ENCODE assay signal across 8 cellular contexts in the genomic region with DNA sequence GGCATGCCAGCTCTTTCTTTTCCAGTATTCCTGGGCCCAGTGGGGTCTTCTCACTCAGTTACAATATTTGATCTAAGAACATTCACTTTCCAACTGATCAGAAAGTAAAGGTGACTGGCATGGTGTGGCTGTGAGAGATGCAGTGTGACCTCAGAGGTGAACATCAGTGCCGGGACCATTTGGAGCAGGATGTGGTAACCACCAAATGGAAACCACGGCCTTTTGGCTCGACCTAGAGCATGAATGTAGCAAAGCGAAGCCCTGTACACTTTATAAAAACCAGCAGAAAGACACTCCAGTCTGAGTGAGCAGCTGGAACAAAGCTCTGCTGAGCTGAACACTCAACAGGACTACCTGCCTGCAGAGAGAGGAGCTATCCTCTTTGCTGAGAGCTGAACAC. TPM values are rescaled to one million over a fixed set of nuclear protein-coding genes. Genes with fewer than 3 reads are reported as not detected.
DNase-seq lines count a peak whose midpoint lies in the region; ATAC-seq lines count a peak whose summit lies in the region.
"Not testable (repeated sequence)": the region's sequence is repeated elsewhere in the genome, so short reads cannot be mapped to it uniquely, and the experiment has no call there.

No MANE protein-coding gene starts in this region.

- POLR2A ChIA-PET in CD8-positive, alpha-beta memory T cell (lab: Charles Lee): interaction anchor here (0.6 to 1.2 kb wide), 2 partner anchors 64 to 108 kb away, joined by 3 read pairs; no protein-coding TSS in a partner anchor

- H3K4me3 Mint-ChIP-seq in CD8-positive, alpha-beta memory T cell: peak overlapping the region; percentile 51 to 82 (median 72)
- H3K4me3 Mint-ChIP-seq in stimulated activated naive CD8-positive, alpha-beta T cell treated with anti-CD3 and anti-CD28 coated beads, Interleukin-15, Interleukin-2, amounts not matched to agents 100 ng/mL and 50 ng/mL, for 24 hours: peak overlapping the region; percentile 49

- not testable (repeated sequence) for H3K27me3 ChIP-seq in CD8-positive, alpha-beta memory T cell (ENCODE audit: insufficient read depth, low read length, poor library complexity, severe bottlenecking)

- H3K9me3 ChIP-seq in CD8-positive, alpha-beta memory T cell (ENCODE audit: low read length): not testable (repeated sequence)

- H3K9me3 Mint-ChIP-seq in CD8-positive, alpha-beta memory T cell; activated naive CD4-positive, alpha-beta T cell treated with anti-CD3 and anti-CD28 coated beads, Interleukin-2, amount 50 U/mL, for 72 hours; stimulated activated naive CD8-positive, alpha-beta T cell treated with anti-CD3 and anti-CD28 coated beads, Interleukin-15, Interleukin-2, amounts not matched to agents 100 ng/mL and 50 ng/mL, for 24 hours: not testable (repeated sequence)

- not testable (repeated sequence) for H3K36me3 ChIP-seq in CD8-positive, alpha-beta memory T cell (ENCODE audit: insufficient read depth, low read length)

- H3K27me3 Mint-ChIP-seq in CD8-positive, alpha-beta memory T cell; stimulated activated naive CD8-positive, alpha-beta T cell treated with anti-CD3 and anti-CD28 coated beads, Interleukin-15, Interleukin-2, amounts not matched to agents 100 ng/mL and 50 ng/mL, for 24 hours: not testable (repeated sequence)

- not testable (repeated sequence) for H3K27ac ChIP-seq in CD8-positive, alpha-beta memory T cell (ENCODE audit: low read depth, low read length)

- not testable (repeated sequence) for H3K4me3 ChIP-seq in CD8-positive, alpha-beta memory T cell (ENCODE audit: low read length)

- peak in 3 of 5 donors; percentile 35 to 70 (median 64) for DNase-seq in CD8-positive, alpha-beta memory T cell
- DNase-seq in RPMI7951 (ENCODE audit: low read depth) (peak; percentile 50), glomerular visceral epithelial cell (ENCODE audit: extremely low spot score) (peak; percentile 42)
- DNase-seq in activated CD4-positive, alpha-beta T cell treated with anti-CD3 and anti-CD28 coated beads for 48 hours: peak; percentile 65
- peak; percentile 48 to 61 for DNase-seq in activated T-cell treated with anti-CD3 and anti-CD28 coated beads, Interleukin-2, amount 50 U/mL, for 48 hours
- DNase-seq in activated naive CD4-positive, alpha-beta T cell treated with anti-CD3 and anti-CD28 coated beads, Interleukin-2, amount 50 U/mL, for 72 hours (ENCODE audit: low spot score in 2 of 2): peak in 1 of 2 donors; percentile 37
- peak; percentile 58 for DNase-seq in stimulated activated CD4-positive, alpha-beta T cell treated with anti-CD3 and anti-CD28 coated beads, Interleukin-1b, Interleukin-23, amount 100 ng/mL, for 48 hours

- peaks cover 45% of the 10 kb centered on the region for H3K4me1 ChIP-seq in CD8-positive, alpha-beta memory T cell (ENCODE audit: insufficient read depth, low read length)

- ATAC-seq in activated naive CD4-positive, alpha-beta T cell treated with anti-CD3 and anti-CD28 coated beads, Interleukin-2, amount 50 U/mL, for 72 hours: peak; percentile 23 to 61

- CTCF ChIA-PET in CD8-positive, alpha-beta memory T cell (lab: Charles Lee): interaction anchor here (1.0 to 2.5 kb wide), 5 partner anchors 19 to 106 kb away, joined by 3 to 12 read pairs (median 4); partner anchors contain the start of gene MAPKBP1

- peaks cover 4 to 54% (median 4%) of the 10 kb centered on the region in 3 donors for H3K36me3 Mint-ChIP-seq in CD8-positive, alpha-beta memory T cell
- not testable (repeated sequence) for H3K36me3 Mint-ChIP-seq in activated naive CD4-positive, alpha-beta T cell treated with anti-CD3 and anti-CD28 coated beads, Interleukin-2, amount 50 U/mL, for 72 hours; stimulated activated naive CD8-positive, alpha-beta T cell treated with anti-CD3 and anti-CD28 coated beads, Interleukin-15, Interleukin-2, amounts not matched to agents 100 ng/mL and 50 ng/mL, for 24 hours (ENCODE audit: low read depth)

- peak overlapping the region; percentile 45 to 90 (median 76) for H3K27ac Mint-ChIP-seq in CD8-positive, alpha-beta memory T cell
- peak overlapping the region; percentile 24 to 32 for H3K27ac Mint-ChIP-seq in activated naive CD4-positive, alpha-beta T cell treated with anti-CD3 and anti-CD28 coated beads, Interleukin-2, amount 50 U/mL, for 72 hours
- H3K27ac Mint-ChIP-seq in stimulated activated naive CD8-positive, alpha-beta T cell treated with anti-CD3 and anti-CD28 coated beads, Interleukin-15, Interleukin-2, amounts not matched to agents 100 ng/mL and 50 ng/mL, for 24 hours: peak overlapping the region; percentile 67

- H3K4me1 Mint-ChIP-seq in CD8-positive, alpha-beta memory T cell: peaks cover 50 to 75% (median 63%) of the 10 kb centered on the region in 3 donors
- peaks cover 39% of the 10 kb centered on the region for H3K4me1 Mint-ChIP-seq in stimulated activated naive CD8-positive, alpha-beta T cell treated with anti-CD3 and anti-CD28 coated beads, Interleukin-15, Interleukin-2, amounts not matched to agents 100 ng/mL and 50 ng/mL, for 24 hours (ENCODE audit: low read depth)

RNA-seq across cellular contexts. Expression of gene JMJD7, which starts 3.4 kb away (rescaled TPM):
- total RNA-seq in CD8-positive, alpha-beta memory T cell: 10 to 100 TPM; 14.4 to 15.0 TPM
- polyA plus RNA-seq in CD8-positive, alpha-beta memory T cell: 25.5 TPM
- total RNA-seq in RPMI7951 (2014; rRNA removed; shearing (Covaris generic)): 5.3 and 7.8 TPM in 2 replicates
- total RNA-seq in activated naive CD4-positive, alpha-beta T cell treated with anti-CD3 and anti-CD28 coated beads, Interleukin-2, amount 50 U/mL, for 72 hours: 10 to 100 TPM; 13.5 to 17.7 TPM

RNA-seq across cellular contexts. Expression of gene PLA2G4B, which starts 7.4 kb away (rescaled TPM):
- 1 to 10 TPM; 5.9 to 6.8 TPM for total RNA-seq in CD8-positive, alpha-beta memory T cell
- polyA plus RNA-seq in CD8-positive, alpha-beta memory T cell: 3.1 TPM
- 0.36 and 0.39 TPM in 2 replicates for total RNA-seq in RPMI7951 (2014; rRNA removed; shearing (Covaris generic))
- 1 to 10 TPM; 8.3 to 9.4 TPM for total RNA-seq in activated naive CD4-positive, alpha-beta T cell treated with anti-CD3 and anti-CD28 coated beads, Interleukin-2, amount 50 U/mL, for 72 hours

RNA-seq across cellular contexts. Expression of gene MAPKBP1, which starts 57.0 kb away (rescaled TPM):
- total RNA-seq in CD8-positive, alpha-beta memory T cell: 10 to 100 TPM; 16.0 to 17.8 TPM
- 4.8 TPM for polyA plus RNA-seq in CD8-positive, alpha-beta memory T cell
- 8.1 and 10.0 TPM in 2 replicates for total RNA-seq in RPMI7951 (2014; rRNA removed; shearing (Covaris generic))
- total RNA-seq in activated naive CD4-positive, alpha-beta T cell treated with anti-CD3 and anti-CD28 coated beads, Interleukin-2, amount 50 U/mL, for 72 hours: 10 to 100 TPM; 31.0 to 31.3 TPM
